1 cellular context compared by ENCODE assay signal in genomic region chrX:47482512-47483309, GRCh38.
TF ChIP-seq lines count a peak whose summit lies in the region.

TSS of gene ZNF41 (minus strand) at chrX:47483222. CDS start at chrX:47467481, 15,741 bp downstream.

TF ChIP-seq in K562, 482 proteins besides CTCF, POLR2A, EP300 and RAD21 (continued from another document and continues in another):
- peak; percentile 89 for TF ChIP-seq CXXC5 (CRISPR knock-in tag; IDR thresholded peaks at IDR 0.05)
- no peak for TF ChIP-seq NR0B1 (IDR thresholded peaks at IDR 0.05; ENCODE audit: partially characterized antibody)
- no peak for TF ChIP-seq MCM7 (IDR thresholded peaks at IDR 0.05)
- TF ChIP-seq AFF1 (IDR thresholded peaks at IDR 0.05; ENCODE audit: low read depth in 1 of 2, partially characterized antibody in 2 of 2): no peak
- peak; percentile 87 for TF ChIP-seq ELF1 (tag; IDR thresholded peaks at IDR 0.05)
- TF ChIP-seq NR3C1 (CRISPR knock-in tag; IDR thresholded peaks at IDR 0.05): no peak
- no peak for TF ChIP-seq ZNF311 (CRISPR knock-in tag; IDR thresholded peaks at IDR 0.05)
- no peak for TF ChIP-seq RBM25 (IDR thresholded peaks at IDR 0.05; ENCODE audit: low read depth, low read length, severe bottlenecking)
- no peak for TF ChIP-seq PBX2 (CRISPR knock-in tag; IDR thresholded peaks at IDR 0.05; ENCODE audit: low read depth)
- no peak for TF ChIP-seq PBX2 (tag; conservative IDR thresholded peaks at IDR 0.05; ENCODE audit: low read depth)
- no peak for TF ChIP-seq ZNF668 (CRISPR knock-in tag; IDR thresholded peaks at IDR 0.05)
- TF ChIP-seq SOX6 (IDR thresholded peaks at IDR 0.05): no peak
- peak; percentile 61 for TF ChIP-seq RBBP5 (IDR thresholded peaks at IDR 0.05; ENCODE audit: borderline replicate concordance, insufficient read depth, low read length, poor library complexity, severe bottlenecking)
- TF ChIP-seq PYGO2 (tag; IDR thresholded peaks at IDR 0.05): no peak
- no peak for TF ChIP-seq HLTF (IDR thresholded peaks at IDR 0.05)
- TF ChIP-seq STAT5A (IDR thresholded peaks at IDR 0.05; ENCODE audit: borderline replicate concordance, low read length): no peak
- no peak for TF ChIP-seq MAFG (tag; conservative IDR thresholded peaks at IDR 0.05)
- TF ChIP-seq ZBTB5 (IDR thresholded peaks at IDR 0.05): no peak
- peak; percentile 81 to 90 for TF ChIP-seq E2F6 (IDR thresholded peaks at IDR 0.05; ENCODE audit: borderline replicate concordance in 1 of 2, extremely low read depth in 1 of 2, insufficient read depth in 1 of 2, insufficient read length in 1 of 2, low read depth in 1 of 2, low read length in 1 of 2, poor library complexity in 1 of 2, severe bottlenecking in 1 of 2)
- no peak for TF ChIP-seq FOXA3 (CRISPR knock-in tag; conservative IDR thresholded peaks at IDR 0.05 in 1 of 2, IDR thresholded peaks at IDR 0.05 in 1 of 2)
- no peak for TF ChIP-seq E4F1 (CRISPR knock-in tag; IDR thresholded peaks at IDR 0.05; ENCODE audit: borderline replicate concordance)
- TF ChIP-seq KLF16 (IDR thresholded peaks at IDR 0.05): no peak
- no peak for TF ChIP-seq NELFE (IDR thresholded peaks at IDR 0.05; ENCODE audit: insufficient read depth, insufficient read length)
- TF ChIP-seq JUND (IDR thresholded peaks at IDR 0.05; ENCODE audit: borderline replicate concordance, low read depth, low read length): no peak
- no peak for TF ChIP-seq JUND (tag; IDR thresholded peaks at IDR 0.05; ENCODE audit: borderline replicate concordance, low read depth, low read length)
- no peak for TF ChIP-seq NFE2 (IDR thresholded peaks at IDR 0.05; ENCODE audit: low read depth)
- no peak for TF ChIP-seq PTTG1 (tag; IDR thresholded peaks at IDR 0.05; ENCODE audit: low read depth)
- no peak for TF ChIP-seq CUX1 (CRISPR knock-in tag; IDR thresholded peaks at IDR 0.05)
- no peak for TF ChIP-seq IRF9 (tag; IDR thresholded peaks at IDR 0.05)
- no peak for TF ChIP-seq MCM3 (IDR thresholded peaks at IDR 0.05)
- TF ChIP-seq TEAD4 (IDR thresholded peaks at IDR 0.05; ENCODE audit: low read length): no peak
- no peak for TF ChIP-seq TEAD4 (CRISPR knock-in tag; IDR thresholded peaks at IDR 0.05; ENCODE audit: borderline replicate concordance)
- no peak for TF ChIP-seq RAD51 (IDR thresholded peaks at IDR 0.05; ENCODE audit: borderline replicate concordance, low read depth)
- no peak for TF ChIP-seq NR2C2 (CRISPR knock-in tag; IDR thresholded peaks at IDR 0.05)
- peak; percentile 91 for TF ChIP-seq NR2C2 (tag; IDR thresholded peaks at IDR 0.05)
- peak; percentile 93 for TF ChIP-seq L3MBTL2 (IDR thresholded peaks at IDR 0.05)
- TF ChIP-seq TRIM28 (IDR thresholded peaks at IDR 0.05): no peak
